Comparison of ENCODE assay signal across 9 cellular contexts in genomic region chr12:47742253-47742825, GRCh38. TPM values are rescaled to one million over a fixed set of nuclear protein-coding genes. Genes with fewer than 3 reads are reported as not detected.
DNase-seq lines count a peak whose midpoint lies in the region; ATAC-seq, FAIRE-seq and TF ChIP-seq lines count a peak whose summit lies in the region.
"Had no signal": no experiment of that assay in that cellular context is flagged by ENCODE, and none has a peak within 500 bp of the region (broad histone marks: within the 10 kb centered on the region; RNA-seq: fewer than 3 reads in every experiment).

No MANE protein-coding gene starts in this region.

- peak; percentile 60 for DNase-seq in NCI-H1092 treated with DMSO at 0.1 percent for 48 hours (lab: John Stamatoyannopoulos, UW)
- DNase-seq in NCI-H1092 (lab: John Stamatoyannopoulos, UW) = no peak
- DNase-seq in activated T-cell treated with anti-CD3 and anti-CD28 coated beads, Interleukin-2, amount 50 U/mL, for 48 hours = peak; percentile 88 to 89
- peak; percentile 41 for DNase-seq in fibroblast of the aortic adventitia (ENCODE audit: low read depth)
- peak; percentile 56 for DNase-seq in small intestine
- no peak for DNase-seq in SIG-M5 treated with dmso at 0.1 percent for 504 hours (lab: John Stamatoyannopoulos, UW; ENCODE audit: unreplicated experiment)

- no peak overlapping the region for H2AFZ ChIP-seq in OCI-LY1 (ENCODE audit: low read length)

- H3K4me3 ChIP-seq in OCI-LY1 (ENCODE audit: low read depth, low read length, poor library complexity, severe bottlenecking) = no peak overlapping the region
- H3K4me3 ChIP-seq in fibroblast of the aortic adventitia (ENCODE audit: low read depth, low read length) = no peak overlapping the region
- H3K4me3 ChIP-seq in small intestine (ENCODE audit: low read depth in 1 of 2, low read length in 2 of 2) = no peak overlapping the region

- H3K27me3 ChIP-seq in OCI-LY1 (ENCODE audit: insufficient read depth, low read length) = no peaks in the 10 kb centered on the region
- H3K27me3 ChIP-seq in small intestine (ENCODE audit: control insufficient read depth in 2 of 2, insufficient read depth in 2 of 2, low read length in 2 of 2) = no peaks in the 10 kb centered on the region

- H3K9ac ChIP-seq in OCI-LY1 (ENCODE audit: low read length) = no peak overlapping the region

- H3K79me2 ChIP-seq in OCI-LY1 (ENCODE audit: insufficient read depth, low read length) = no peaks in the 10 kb centered on the region

- H3K4me2 ChIP-seq in OCI-LY1 (ENCODE audit: low read length) = no peak overlapping the region

- no peaks in the 10 kb centered on the region for H3K9me2 ChIP-seq in OCI-LY1 (ENCODE audit: low read depth, low read length)

- 54 to 69% (median 54%) methylated on average over 6 to 7 of the region's 7 CpGs for WGBS in small intestine, 3 donors

- H3K36me3 ChIP-seq in OCI-LY1 (ENCODE audit: insufficient read depth, low read length) = no peaks in the 10 kb centered on the region
- no peaks in the 10 kb centered on the region for H3K36me3 ChIP-seq in small intestine (ENCODE audit: control insufficient read depth in 2 of 2, insufficient read depth in 2 of 2, low read length in 2 of 2)

- ATAC-seq in GM18520 (IDR thresholded peaks at IDR 0.05; ENCODE audit: unreplicated experiment) = no peak

- H3K9me3 ChIP-seq in OCI-LY1 (ENCODE audit: low read length) (no peaks in the 10 kb centered on the region), small intestine (ENCODE audit: control insufficient read depth, low read depth) (no peaks in the 10 kb centered on the region)

- H3K27ac ChIP-seq in OCI-LY1 (ENCODE audit: low read depth, low read length, poor library complexity, severe bottlenecking) (no peak overlapping the region), small intestine (ENCODE audit: low read depth in 1 of 2, low read length in 1 of 2) (no peak overlapping the region)

- peaks cover 5% of the 10 kb centered on the region; the same call in 1 of the 2 replicates for H3F3A ChIP-seq in OCI-LY1 (ENCODE audit: insufficient read depth, low read length)

- no peaks in the 10 kb centered on the region for H4K20me1 ChIP-seq in OCI-LY1 (ENCODE audit: insufficient read depth, low read length)

- peaks cover 23% of the 10 kb centered on the region for H3K4me1 ChIP-seq in OCI-LY1 (ENCODE audit: insufficient read depth, low read length, severe bottlenecking)
- no peaks in the 10 kb centered on the region for H3K4me1 ChIP-seq in small intestine (ENCODE audit: control insufficient read depth in 2 of 2, insufficient read depth in 1 of 2, low read depth in 1 of 2, low read length in 1 of 2)

- no peak for FAIRE-seq in small intestine (lab: Jason Lieb, UNC)
- FAIRE-seq: endometrium had no signal

- peak; percentile 96 for TF ChIP-seq CTCF in OCI-LY1 (IDR thresholded peaks at IDR 0.05; ENCODE audit: low read length)
- peak; percentile 99 for TF ChIP-seq CTCF in fibroblast of the aortic adventitia (IDR thresholded peaks at IDR 0.05; ENCODE audit: insufficient read depth, low read length)

RNA-seq across cellular contexts. Expression of gene RAPGEF3, which starts 16.3 kb away (rescaled TPM):
- total RNA-seq in fibroblast of the aortic adventitia (ENCODE audit: low replicate concordance) = 5.2 and 16.6 TPM in 2 replicates
- 10 to 100 TPM in 1 of 3 donors, 1 to 10 TPM in 2; 2.5 to 19.8 (median 2.7) TPM for polyA plus RNA-seq in small intestine

RNA-seq across cellular contexts. Expression of gene ENDOU, which starts 17.0 kb away (rescaled TPM):
- total RNA-seq in fibroblast of the aortic adventitia (ENCODE audit: low replicate concordance) = 0.36 TPM in 1 of 2 replicates, not detected in the other
- under 1 TPM in 1 of 3 donors, not detected in 2; 0.30 TPM for polyA plus RNA-seq in small intestine

RNA-seq across cellular contexts. Expression of gene SLC48A1, which starts 30.7 kb away (rescaled TPM):
- 22.0 and 25.1 TPM in 2 replicates for total RNA-seq in fibroblast of the aortic adventitia (ENCODE audit: low replicate concordance)
- polyA plus RNA-seq in small intestine = 10 to 100 TPM in 1 of 3 donors, 1 to 10 TPM in 2; 5.1 to 12.1 (median 5.4) TPM

RNA-seq across cellular contexts. Expression of gene RPAP3, which starts 36.5 kb away (rescaled TPM):
- total RNA-seq in fibroblast of the aortic adventitia (ENCODE audit: low replicate concordance) = 15.7 and 25.7 TPM in 2 replicates
- polyA plus RNA-seq in small intestine = 10 to 100 TPM in 2 of 3 donors, 1 to 10 TPM in 1; 8.7 to 14.6 (median 14.2) TPM

Comparison
In these comparisons a context has a peak if more than half of its experiments do, and no peak if none do; other contexts are left out.
1. DNase-seq: peak in NCI-H1092 treated with DMSO at 0.1 percent for 48 hours (single experiment), activated T-cell treated with anti-CD3 and anti-CD28 coated beads, Interleukin-2, amount 50 U/mL, for 48 hours (2 of 2), fibroblast of the aortic adventitia (single experiment) and small intestine (single experiment); none in NCI-H1092 (single experiment) and SIG-M5 treated with dmso at 0.1 percent for 504 hours (single experiment).